11 cellular contexts compared by ENCODE assay signal in genomic region chr5:133869675-133869978, GRCh38.
A peak's percentile ranks its signal among the peaks of the same experiment; 100 is the strongest.
DNase-seq lines count a peak whose midpoint lies in the region; ATAC-seq and TF ChIP-seq lines count a peak whose summit lies in the region.
"Had no signal": no experiment of that assay in that cellular context is flagged by ENCODE, and none has a peak within 500 bp of the region (broad histone marks: within the 10 kb centered on the region; RNA-seq: fewer than 3 reads in every experiment).

No MANE protein-coding gene starts in this region.

- H3K4me3 ChIP-seq in mesenchymal stem cell (ENCODE audit: insufficient read depth in 1 of 2, low read depth in 1 of 2, low read length in 2 of 2): no peak overlapping the region
- H3K4me3 ChIP-seq in upper lobe of right lung: no peak overlapping the region
- no peak overlapping the region for H3K4me3 ChIP-seq in ovary
- H3K4me3 ChIP-seq: lower lobe of right lung had no signal

- no peak overlapping the region for H2AFZ ChIP-seq in mesenchymal stem cell (ENCODE audit: low read depth, low read length)

- H4K91ac ChIP-seq in mesenchymal stem cell (ENCODE audit: low read length): no peak overlapping the region

- no peak overlapping the region for H3K23ac ChIP-seq in mesenchymal stem cell (ENCODE audit: low read length in 2 of 2)

- no peak overlapping the region for H2BK12ac ChIP-seq in mesenchymal stem cell (ENCODE audit: low read length in 2 of 2)

- no peaks in the 10 kb centered on the region for H3K36me3 Mint-ChIP-seq in activated naive CD4-positive, alpha-beta T cell treated with anti-CD3 and anti-CD28 coated beads, Interleukin-2, amount 50 U/mL, for 24 hours

- no peak for ATAC-seq in upper lobe of right lung
- ATAC-seq in HG02970 (IDR thresholded peaks at IDR 0.05; ENCODE audit: low FRiP score, unreplicated experiment): no peak

- no peak overlapping the region for H3K14ac ChIP-seq in mesenchymal stem cell (ENCODE audit: low read length in 2 of 2)

- no peak overlapping the region for H3K4ac ChIP-seq in mesenchymal stem cell (ENCODE audit: low read depth in 1 of 2, low read length in 2 of 2)

- 87% methylated on average over 6 of the region's 6 CpGs for WGBS in mesenchymal stem cell
- WGBS in ovary, 3 donors: 53 to 75% (median 55%) methylated on average over 6 of the region's 6 CpGs

- H3K36me3 ChIP-seq in mesenchymal stem cell (ENCODE audit: control insufficient read depth in 1 of 2, insufficient read depth in 2 of 2, low read depth in 1 of 2, low read length in 2 of 2) (no peaks in the 10 kb centered on the region), upper lobe of right lung (no peaks in the 10 kb centered on the region), ovary (no peaks in the 10 kb centered on the region)
- H3K36me3 ChIP-seq: lower lobe of right lung had no signal

- no peaks in the 10 kb centered on the region for H3K79me1 ChIP-seq in mesenchymal stem cell (replicated peaks; ENCODE audit: low read length, poor library complexity, severe bottlenecking)

- DNase-seq in activated naive CD4-positive, alpha-beta T cell treated with Interleukin-2 at 50 U/mL for 16 hours: no peak
- DNase-seq in cerebellum (ENCODE audit: low spot score) (peak; percentile 27), mesenchymal stem cell (no peak), upper lobe of right lung (peak; percentile 47), T-helper 9 cell (no peak), ovary (no peak)

- H2BK120ac ChIP-seq in mesenchymal stem cell (ENCODE audit: low read depth, low read length): no peak overlapping the region

- H3K27me3 ChIP-seq in mesenchymal stem cell (ENCODE audit: control insufficient read depth in 1 of 2, insufficient read depth in 1 of 2, low read length in 2 of 2) (peaks cover 29 to 34% of the 10 kb centered on the region in 2 experiments), upper lobe of right lung (no peaks in the 10 kb centered on the region), ovary (no peaks in the 10 kb centered on the region)

- peaks cover 49% of the 10 kb centered on the region for H3K4me1 Mint-ChIP-seq in activated naive CD4-positive, alpha-beta T cell treated with anti-CD3 and anti-CD28 coated beads, Interleukin-2, amount 50 U/mL, for 24 hours

- no peak overlapping the region for H3K4me3 Mint-ChIP-seq in activated naive CD4-positive, alpha-beta T cell treated with anti-CD3 and anti-CD28 coated beads, Interleukin-2, amount 50 U/mL, for 24 hours
- H3K4me3 Mint-ChIP-seq: activated T-helper 17 cell treated with anti-CD3 and anti-CD28 coated beads, Interleukin-2, amount 50 U/mL, for 72 hours had no signal

- intact Hi-C loops in upper lobe of right lung (cut with DNase I): no loop called here
- intact Hi-C loops in ovary (cut with DNase I): loop anchor here in 1 of 4 donors (10.0 kb wide), 1 partner anchor 445 kb away; no protein-coding TSS in a partner anchor

- TF ChIP-seq POLR2A in ovary (IDR thresholded peaks at IDR 0.05): no peak

- no peak overlapping the region for H4K8ac ChIP-seq in mesenchymal stem cell (ENCODE audit: low read length)

- no peaks in the 10 kb centered on the region for H3K9me3 Mint-ChIP-seq in activated naive CD4-positive, alpha-beta T cell treated with anti-CD3 and anti-CD28 coated beads, Interleukin-2, amount 50 U/mL, for 24 hours
- H3K9me3 Mint-ChIP-seq: activated T-helper 17 cell treated with anti-CD3 and anti-CD28 coated beads, Interleukin-2, amount 50 U/mL, for 72 hours had no signal

- H3K27ac ChIP-seq in mesenchymal stem cell (ENCODE audit: low read length, poor library complexity, severe bottlenecking) (no peak overlapping the region), upper lobe of right lung (no peak overlapping the region), ovary (no peak overlapping the region)
- H3K27ac ChIP-seq: lower lobe of right lung had no signal

- H3K18ac ChIP-seq in mesenchymal stem cell (ENCODE audit: low read depth in 1 of 2, low read length in 2 of 2): no peak overlapping the region

- H3K27ac Mint-ChIP-seq in activated naive CD4-positive, alpha-beta T cell treated with anti-CD3 and anti-CD28 coated beads, Interleukin-2, amount 50 U/mL, for 24 hours: peak overlapping the region; percentile 66
- H3K27ac Mint-ChIP-seq: activated T-helper 17 cell treated with anti-CD3 and anti-CD28 coated beads, Interleukin-2, amount 50 U/mL, for 72 hours; progenitor cell of endocrine pancreas had no signal

- peak overlapping the region; percentile 10 for H3K9ac ChIP-seq in mesenchymal stem cell (ENCODE audit: low read length)

- no peak overlapping the region for H2BK5ac ChIP-seq in mesenchymal stem cell (ENCODE audit: low read depth, low read length, poor library complexity, severe bottlenecking)

- no peak overlapping the region for H3K4me2 ChIP-seq in mesenchymal stem cell (ENCODE audit: low read length, poor library complexity, severe bottlenecking)

- no peak overlapping the region for H2AK5ac ChIP-seq in mesenchymal stem cell (ENCODE audit: low read length, severe bottlenecking)

- TF ChIP-seq CTCF in upper lobe of right lung (IDR thresholded peaks at IDR 0.05) (no peak), ovary (IDR thresholded peaks at IDR 0.05) (no peak)

- H3K4me1 ChIP-seq in mesenchymal stem cell (ENCODE audit: control insufficient read depth, insufficient read depth, low read depth, low read length) (peaks cover 9% of the 10 kb centered on the region), upper lobe of right lung (peaks cover 3% of the 10 kb centered on the region), ovary (ENCODE audit: insufficient read depth) (no peaks in the 10 kb centered on the region)

- H3K9me3 ChIP-seq in mesenchymal stem cell (ENCODE audit: control insufficient read depth, low read length) (no peaks in the 10 kb centered on the region), upper lobe of right lung (no peaks in the 10 kb centered on the region), ovary (no peaks in the 10 kb centered on the region)

- no peaks in the 10 kb centered on the region for H3K27me3 Mint-ChIP-seq in activated naive CD4-positive, alpha-beta T cell treated with anti-CD3 and anti-CD28 coated beads, Interleukin-2, amount 50 U/mL, for 24 hours
- H3K27me3 Mint-ChIP-seq: activated T-helper 17 cell treated with anti-CD3 and anti-CD28 coated beads, Interleukin-2, amount 50 U/mL, for 72 hours had no signal

- H2BK15ac ChIP-seq in mesenchymal stem cell (ENCODE audit: low read depth, poor library complexity, severe bottlenecking): no peak overlapping the region

- no peak for TF ChIP-seq EP300 in ovary (IDR thresholded peaks at IDR 0.05)

Comparison
In these comparisons a context has a peak if more than half of its experiments do, and no peak if none do; other contexts are left out.
1. DNase-seq: peak in cerebellum (single experiment) and upper lobe of right lung (single experiment); none in activated naive CD4-positive, alpha-beta T cell treated with Interleukin-2 at 50 U/mL for 16 hours (single experiment), mesenchymal stem cell (single experiment), T-helper 9 cell (single experiment) and ovary (0 of 5).